In genomic region chr4:12126476-12126875, GRCh38 we compare ENCODE assay signal across 13 cellular contexts.
DNase-seq lines count a peak whose midpoint lies in the region; ATAC-seq lines count a peak whose summit lies in the region.
"Had no signal": no experiment of that assay in that cellular context is flagged by ENCODE, and none has a peak within 500 bp of the region (broad histone marks: within the 10 kb centered on the region; RNA-seq: fewer than 3 reads in every experiment).

No MANE protein-coding gene starts in this region.

- no peaks in the 10 kb centered on the region for H3K27me3 ChIP-seq in mesendoderm (ENCODE audit: insufficient read depth, low read length, poor library complexity)
- H3K27me3 ChIP-seq: SJSA1 had no signal

- no peaks in the 10 kb centered on the region for H3K4me1 ChIP-seq in mesendoderm (ENCODE audit: control insufficient read depth, low read depth, low read length)
- H3K4me1 ChIP-seq: SJSA1 had no signal

- H2BK15ac ChIP-seq in mesendoderm (replicated peaks; ENCODE audit: low read depth), result no peak overlapping the region

- no peak overlapping the region for H3K4ac ChIP-seq in mesendoderm (ENCODE audit: low read depth, low read length)

- no peak overlapping the region for H3K56ac ChIP-seq in mesendoderm (ENCODE audit: low read length)

- no peaks in the 10 kb centered on the region for H3K36me3 ChIP-seq in mesendoderm (ENCODE audit: control insufficient read depth, insufficient read depth, low read length)
- H3K36me3 ChIP-seq: SJSA1 had no signal

- no peak overlapping the region for H4K8ac ChIP-seq in mesendoderm (ENCODE audit: low read depth, low read length)

- no peak overlapping the region for H3K27ac ChIP-seq in mesendoderm (ENCODE audit: low read depth, low read length)
- H3K27ac ChIP-seq: SJSA1 had no signal

- H3K9ac ChIP-seq in mesendoderm (ENCODE audit: low read length), result no peak overlapping the region

- ATAC-seq in GM18517 (IDR thresholded peaks at IDR 0.05; ENCODE audit: unreplicated experiment) (no peak), HG03135 (IDR thresholded peaks at IDR 0.05; ENCODE audit: unreplicated experiment) (no peak)

- no peak overlapping the region for H3K23ac ChIP-seq in mesendoderm (ENCODE audit: low read length)

- no peak overlapping the region for H2BK120ac ChIP-seq in mesendoderm (ENCODE audit: low read depth, low read length)

- no peak overlapping the region for H3K4me2 ChIP-seq in mesendoderm (ENCODE audit: low read length)

- H2BK5ac ChIP-seq in mesendoderm (ENCODE audit: low read length), result no peak overlapping the region

- no peak overlapping the region for H3K18ac ChIP-seq in mesendoderm (ENCODE audit: low read length)

- H3K79me2 ChIP-seq in mesendoderm (ENCODE audit: control insufficient read depth, insufficient read depth, low read length), result no peaks in the 10 kb centered on the region

- no peak overlapping the region for H2AK5ac ChIP-seq in mesendoderm (ENCODE audit: low read length)

- H3K79me1 ChIP-seq in mesendoderm (ENCODE audit: low read length), result no peaks in the 10 kb centered on the region

- no CpG with 5 or more reads among the region's 2 CpGs for WGBS in mesendoderm (ENCODE audit: extremely low coverage, insufficient coverage, low lambda C conversion rate)

- H3K4me3 ChIP-seq in mesendoderm (ENCODE audit: low read length), result no peak overlapping the region
- H3K4me3 ChIP-seq: SJSA1 had no signal

- DNase-seq in GDM1 (lab: John Stamatoyannopoulos, UW), result peak; percentile 70
- peak; percentile 31 to 37 for DNase-seq in NOMO-1 (lab: John Stamatoyannopoulos, UW; ENCODE audit: unreplicated experiment in 2 of 2)
- peak; percentile 13 for DNase-seq in UCSD-AML1 (lab: John Stamatoyannopoulos, UW; ENCODE audit: unreplicated experiment)
- DNase-seq in pons (ENCODE audit: low spot score), result peak; percentile 40
- no peak for DNase-seq in mesendoderm
- DNase-seq: CD8-positive, alpha-beta memory T cell; DMS 273 treated with DMSO at 0.1 percent for 48 hours; NCI-H1092 treated with DMSO at 0.1 percent for 48 hours; NCI-H1694 treated with DMSO at 0.1 percent for 48 hours; NCI-H446 had no signal

- no peak overlapping the region for H4K5ac ChIP-seq in mesendoderm (ENCODE audit: low read length)
